In genomic region chr6:41549673-41550072, GRCh38 we compare ENCODE assay signal across 2 cellular contexts.
A peak's percentile ranks its signal among the peaks of the same experiment; 100 is the strongest.
TF ChIP-seq lines count a peak whose summit lies in the region.

No MANE protein-coding gene starts in this region.

TF ChIP-seq in GM23338, 12 proteins besides CTCF, POLR2A, EP300 and RAD21:
- TF ChIP-seq CREB1 (CRISPR knock-in tag; IDR thresholded peaks at IDR 0.05; ENCODE audit: low read depth) (no peak), EZH2 (IDR thresholded peaks at IDR 0.05; ENCODE audit: low read depth, unreplicated experiment) (peak; percentile 41), EZH2phosphoT487 (IDR thresholded peaks at IDR 0.05; ENCODE audit: unreplicated experiment) (no peak), JUNB (IDR thresholded peaks at IDR 0.05; ENCODE audit: unreplicated experiment) (no peak), ZNF331 (CRISPR knock-in tag; IDR thresholded peaks at IDR 0.05; ENCODE audit: low read depth) (no peak), STAT1 (IDR thresholded peaks at IDR 0.05; ENCODE audit: unreplicated experiment) (no peak), POLR2AphosphoS5 (IDR thresholded peaks at IDR 0.05; ENCODE audit: low read depth) (no peak), ZNF462 (CRISPR knock-in tag; IDR thresholded peaks at IDR 0.05) (no peak)

TF ChIP-seq in K562, 482 proteins besides CTCF, POLR2A, EP300 and RAD21:
- TF ChIP-seq KDM1A (IDR thresholded peaks at IDR 0.05) (no peak), PML (IDR thresholded peaks at IDR 0.05; ENCODE audit: low read length) (no peak), USF2 (CRISPR knock-in tag; IDR thresholded peaks at IDR 0.05) (no peak), ATF6 (CRISPR knock-in tag; IDR thresholded peaks at IDR 0.05) (no peak), RFX7 (CRISPR knock-in tag; IDR thresholded peaks at IDR 0.05) (no peak), SRSF7 (optimal IDR thresholded peaks at IDR 0.05; ENCODE audit: low read depth, low read length) (no peak), ETV5 (CRISPR knock-in tag; IDR thresholded peaks at IDR 0.05; ENCODE audit: low read depth) (no peak), NEUROD1 (IDR thresholded peaks at IDR 0.05; ENCODE audit: borderline replicate concordance, low read depth, low read length, partially characterized antibody) (no peak), AFF1 (IDR thresholded peaks at IDR 0.05; ENCODE audit: low read depth in 1 of 2, partially characterized antibody in 2 of 2) (no peak), ZBTB12 (CRISPR knock-in tag; IDR thresholded peaks at IDR 0.05) (no peak), ZFP30 (CRISPR knock-in tag; IDR thresholded peaks at IDR 0.05; ENCODE audit: borderline replicate concordance) (no peak), E2F1 (CRISPR knock-in tag; IDR thresholded peaks at IDR 0.05) (no peak), MXI1 (IDR thresholded peaks at IDR 0.05; ENCODE audit: low read depth, low read length) (no peak), SRSF3 (IDR thresholded peaks at IDR 0.05; ENCODE audit: insufficient read depth, low read length) (no peak), NR3C1 (CRISPR knock-in tag; IDR thresholded peaks at IDR 0.05) (no peak), RCOR1 (IDR thresholded peaks at IDR 0.05; ENCODE audit: borderline replicate concordance in 1 of 2, low read depth in 2 of 2, low read length in 2 of 2) (no peak), PHTF2 (CRISPR knock-in tag; IDR thresholded peaks at IDR 0.05) (no peak), SMAD2 (IDR thresholded peaks at IDR 0.05; ENCODE audit: low read depth, low read length) (no peak), NONO (IDR thresholded peaks at IDR 0.05; ENCODE audit: low read depth in 2 of 2, low read length in 1 of 2) (no peak)
TF ChIP-seq in K562: peak in this region for 0.
